Comparison of ENCODE assay signal across 17 cellular contexts in the genomic region with DNA sequence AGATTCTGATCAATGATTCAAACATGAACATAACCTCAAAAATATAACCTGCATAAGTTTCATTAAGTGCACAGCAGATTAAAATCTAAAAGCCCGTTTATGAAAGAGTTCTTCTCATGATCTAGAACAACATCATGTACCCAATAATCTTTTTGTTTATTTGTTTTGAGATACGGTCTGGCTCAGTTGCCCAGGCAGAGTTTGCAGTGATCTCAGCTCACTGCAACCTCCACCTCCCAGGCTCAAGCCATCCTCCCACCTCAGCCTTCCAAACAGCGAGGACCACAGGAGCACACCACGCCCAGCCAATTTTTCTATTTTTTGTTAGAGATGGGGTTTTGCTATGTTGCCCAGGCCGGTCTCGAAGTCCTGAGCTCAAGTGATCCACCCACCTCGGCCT.
A peak's percentile ranks its signal among the peaks of the same experiment; 100 is the strongest.
DNase-seq lines count a peak whose midpoint lies in the region; ATAC-seq and TF ChIP-seq lines count a peak whose summit lies in the region.
"Had no signal": no experiment of that assay in that cellular context is flagged by ENCODE, and none has a peak within 500 bp of the region (broad histone marks: within the 10 kb centered on the region; RNA-seq: fewer than 3 reads in every experiment).

No MANE protein-coding gene starts in this region.

- H3K4me2 ChIP-seq in mesenchymal stem cell (ENCODE audit: low read length, poor library complexity, severe bottlenecking): no peak overlapping the region
- H3K4me2 ChIP-seq: BLaER1 had no signal

- no peak for TF ChIP-seq EP300 in upper lobe of left lung (IDR thresholded peaks at IDR 0.05)

- no peak overlapping the region for H3K23ac ChIP-seq in mesenchymal stem cell (ENCODE audit: low read length in 2 of 2)

- no peak overlapping the region for H3K14ac ChIP-seq in mesenchymal stem cell (ENCODE audit: low read length in 2 of 2)

- H3K4me3 Mint-ChIP-seq in T-helper 17 cell: no peak overlapping the region
- H3K4me3 Mint-ChIP-seq: CD8-positive, alpha-beta memory T cell had no signal

- H3K4me3 ChIP-seq in mesenchymal stem cell (ENCODE audit: insufficient read depth in 1 of 2, low read depth in 1 of 2, low read length in 2 of 2) (no peak overlapping the region), SJCRH30 (no peak overlapping the region), upper lobe of left lung (no peak overlapping the region)
- H3K4me3 ChIP-seq: BLaER1, MG63 had no signal

- no peak overlapping the region for H2AK5ac ChIP-seq in mesenchymal stem cell (ENCODE audit: low read length, severe bottlenecking)

- peak; percentile 16 for DNase-seq in EH (ENCODE audit: low read depth)
- no peak for DNase-seq in mesenchymal stem cell
- no peak for DNase-seq in substantia nigra (lab: John Stamatoyannopoulos, UW)
- DNase-seq in SJCRH30: no peak
- no peak for DNase-seq in T-helper 2 cell
- DNase-seq in upper lobe of left lung: no peak
- DNase-seq in T-helper 17 cell: no peak
- DNase-seq: Calu3; CD8-positive, alpha-beta memory T cell; MG63; NCI-H1417; NCI-H187; NCI-H446; NCI-H526 had no signal

- no peak overlapping the region for H3K18ac ChIP-seq in mesenchymal stem cell (ENCODE audit: low read depth in 1 of 2, low read length in 2 of 2)

- H3K27ac ChIP-seq in VCaP (peak overlapping the region; percentile 99), mesenchymal stem cell (ENCODE audit: low read length, poor library complexity, severe bottlenecking) (no peak overlapping the region), substantia nigra (ENCODE audit: low read depth, low read length, poor library complexity, severe bottlenecking) (peak overlapping the region; percentile 22), SJCRH30 (no peak overlapping the region), upper lobe of left lung (no peak overlapping the region)
- H3K27ac ChIP-seq: BLaER1 had no signal

- no peak for TF ChIP-seq POLR2A in upper lobe of left lung (IDR thresholded peaks at IDR 0.05)

- no peak overlapping the region for H4K8ac ChIP-seq in mesenchymal stem cell (ENCODE audit: low read length)

- no peak overlapping the region for H2BK15ac ChIP-seq in mesenchymal stem cell (ENCODE audit: low read depth, poor library complexity, severe bottlenecking)

- H2AFZ ChIP-seq in mesenchymal stem cell (ENCODE audit: low read depth, low read length): no peak overlapping the region

- H3K36me3 ChIP-seq in mesenchymal stem cell (ENCODE audit: control insufficient read depth in 1 of 2, insufficient read depth in 2 of 2, low read depth in 1 of 2, low read length in 2 of 2) (peaks cover 0 to under 1% of the 10 kb centered on the region in 2 experiments), SJCRH30 (no peaks in the 10 kb centered on the region), upper lobe of left lung (no peaks in the 10 kb centered on the region)
- H3K36me3 ChIP-seq: MG63 had no signal

- H2BK5ac ChIP-seq in mesenchymal stem cell (ENCODE audit: low read depth, low read length, poor library complexity, severe bottlenecking): no peak overlapping the region

- WGBS in mesenchymal stem cell: 78% methylated on average over 2 of the region's 7 CpGs
- WGBS in upper lobe of left lung, 2 donors: 96 to 97% methylated on average over 7 of the region's 7 CpGs

- peak overlapping the region; percentile 49 for H2BK120ac ChIP-seq in mesenchymal stem cell (ENCODE audit: low read depth, low read length)

- H3K4me1 ChIP-seq in mesenchymal stem cell (ENCODE audit: control insufficient read depth, insufficient read depth, low read depth, low read length) (no peaks in the 10 kb centered on the region), SJCRH30 (no peaks in the 10 kb centered on the region), upper lobe of left lung (no peaks in the 10 kb centered on the region)
- H3K4me1 ChIP-seq: BLaER1 had no signal

- TF ChIP-seq CTCF in VCaP (conservative IDR thresholded peaks at IDR 0.05): no peak
- TF ChIP-seq CTCF in upper lobe of left lung (IDR thresholded peaks at IDR 0.05): no peak

- H2BK12ac ChIP-seq in mesenchymal stem cell (ENCODE audit: low read length in 2 of 2): peak overlapping the region in 1 of 2 experiments; percentile 52

- H3K27me3 ChIP-seq in mesenchymal stem cell (ENCODE audit: control insufficient read depth in 1 of 2, insufficient read depth in 1 of 2, low read length in 2 of 2): no peaks in the 10 kb centered on the region
- no peaks in the 10 kb centered on the region for H3K27me3 ChIP-seq in SJCRH30
- no peaks in the 10 kb centered on the region for H3K27me3 ChIP-seq in upper lobe of left lung
- H3K27me3 ChIP-seq: BLaER1, MG63 had no signal

- H3K4ac ChIP-seq in mesenchymal stem cell (ENCODE audit: low read depth in 1 of 2, low read length in 2 of 2): no peak overlapping the region

- H3K36me3 Mint-ChIP-seq in T-helper 17 cell (ENCODE audit: low read depth): peaks cover 10% of the 10 kb centered on the region

- H3K4me1 Mint-ChIP-seq in T-helper 17 cell: peaks cover 8% of the 10 kb centered on the region

- no peak overlapping the region for H4K91ac ChIP-seq in mesenchymal stem cell (ENCODE audit: low read length)

- no peaks in the 10 kb centered on the region for H3K9me3 ChIP-seq in mesenchymal stem cell (ENCODE audit: control insufficient read depth, low read length)
- no peaks in the 10 kb centered on the region for H3K9me3 ChIP-seq in SJCRH30 (replicated peaks)
- H3K9me3 ChIP-seq in upper lobe of left lung: no peaks in the 10 kb centered on the region
- H3K9me3 ChIP-seq in T-helper 17 cell (ENCODE audit: control insufficient read depth, low read length, poor library complexity, severe bottlenecking): no peaks in the 10 kb centered on the region

- peaks cover 2% of the 10 kb centered on the region for H3K79me1 ChIP-seq in mesenchymal stem cell (replicated peaks; ENCODE audit: low read length, poor library complexity, severe bottlenecking)

- no peak overlapping the region for H3K9ac ChIP-seq in mesenchymal stem cell (ENCODE audit: low read length)
- H3K9ac ChIP-seq: BLaER1 had no signal

- ATAC-seq in upper lobe of left lung (ENCODE audit: low FRiP score in 2 of 2): no peak
- ATAC-seq in T-helper 17 cell: no peak
- ATAC-seq: Right ventricle myocardium inferior had no signal

- H3K27me3 Mint-ChIP-seq in T-helper 17 cell: no peaks in the 10 kb centered on the region

- no peak overlapping the region for H3K27ac Mint-ChIP-seq in T-helper 17 cell

Comparison
In these comparisons a context has a peak if more than half of its experiments do, and no peak if none do; other contexts are left out.
1. H3K27ac ChIP-seq: peak in VCaP (single experiment) and substantia nigra (single experiment); none in mesenchymal stem cell (single experiment), SJCRH30 (single experiment) and upper lobe of left lung (0 of 4).